In genomic region chr11:119533931-119534694, GRCh38 we compare ENCODE assay signal across 8 cellular contexts.
DNase-seq lines count a peak whose midpoint lies in the region; ATAC-seq and TF ChIP-seq lines count a peak whose summit lies in the region.

No MANE protein-coding gene starts in this region.

- POLR2A ChIA-PET in AG04449 (lab: Yijun Ruan, JAX) = no interaction called here

- H3K27ac ChIP-seq in left ventricle myocardium inferior (replicated peaks) (no peak overlapping the region), psoas muscle (no peak overlapping the region)

- peak; percentile 57 for ATAC-seq in GM18907 (IDR thresholded peaks at IDR 0.05; ENCODE audit: unreplicated experiment)
- peak; percentile 79 to 91 (median 84) for ATAC-seq in psoas muscle
- ATAC-seq in HG02571 (IDR thresholded peaks at IDR 0.05; ENCODE audit: unreplicated experiment) = no peak

- TF ChIP-seq CTCF in AG04449 (IDR thresholded peaks at IDR 0.05; ENCODE audit: insufficient read depth, low read length, missing control alignments) (peak; percentile 89), left ventricle myocardium inferior (IDR thresholded peaks at IDR 0.05; ENCODE audit: borderline replicate concordance) (peak; percentile 88), psoas muscle (IDR thresholded peaks at IDR 0.05) (peak; percentile 78)

- CTCF ChIA-PET in AG04449 (lab: Yijun Ruan, JAX) = interaction anchor here (0.6 to 7.2 kb wide), 32 partner anchors 10 to 580 kb away, joined by 3 to 103 read pairs (median 6); no protein-coding TSS in a partner anchor

- H3K27me3 ChIP-seq in left ventricle myocardium inferior (ENCODE audit: low read depth) = peaks cover 79% of the 10 kb centered on the region
- H3K27me3 ChIP-seq in psoas muscle (ENCODE audit: insufficient read depth in 3 of 3, low read length in 2 of 3) = peaks cover 0 to 6% (median 2%) of the 10 kb centered on the region in 3 donors

- intact Hi-C loops in left ventricle myocardium inferior (cut with micrococcal nuclease) = no loop called here
- intact Hi-C loops in psoas muscle (cut with DNase I) = loop anchor here in 1 of 2 donors (2.0 kb wide), 1 partner anchor 53 kb away; no protein-coding TSS in a partner anchor

- H3K4me1 ChIP-seq in left ventricle myocardium inferior (no peaks in the 10 kb centered on the region), psoas muscle (no peaks in the 10 kb centered on the region)

- H3K4me3 ChIP-seq in AG04449 (ENCODE audit: low read depth, low read length) (no peak overlapping the region), left ventricle myocardium inferior (no peak overlapping the region), psoas muscle (no peak overlapping the region)

- H3K9me3 ChIP-seq in left ventricle myocardium inferior (replicated peaks) (no peaks in the 10 kb centered on the region), psoas muscle (no peaks in the 10 kb centered on the region)

- 22 to 27% (median 23%) methylated on average over 12 of the region's 12 CpGs for WGBS in psoas muscle, 3 donors

- no peak for DNase-seq in AG04449 (ENCODE audit: low read depth, low spot score)
- DNase-seq in NAMALWA (ENCODE audit: low spot score) = peak; percentile 68
- peak; percentile 71 for DNase-seq in SKM-1 treated with dmso at 0.1 percent for 144 hours (lab: John Stamatoyannopoulos, UW; ENCODE audit: unreplicated experiment)
- DNase-seq in amniotic stem cell (lab: John Stamatoyannopoulos, UW) = peak; percentile 41
- DNase-seq in left ventricle myocardium inferior = peak; percentile 73
- peak; percentile 79 to 81 for DNase-seq in psoas muscle

- no peaks in the 10 kb centered on the region for H3K36me3 ChIP-seq in left ventricle myocardium inferior
- no peaks in the 10 kb centered on the region for H3K36me3 ChIP-seq in psoas muscle (ENCODE audit: insufficient read depth in 1 of 2, low read depth in 1 of 2)
